18 cellular contexts compared by ENCODE assay signal in genomic region chr19:47618771-47619170, GRCh38. TPM values are rescaled to one million over a fixed set of nuclear protein-coding genes. Genes with fewer than 3 reads are reported as not detected.
DNase-seq lines count a peak whose midpoint lies in the region; ATAC-seq, FAIRE-seq and TF ChIP-seq lines count a peak whose summit lies in the region.
"Had no signal": no experiment of that assay in that cellular context is flagged by ENCODE, and none has a peak within 500 bp of the region (broad histone marks: within the 10 kb centered on the region; RNA-seq: fewer than 3 reads in every experiment).

No MANE protein-coding gene starts in this region.

- no peak overlapping the region for H3K23ac ChIP-seq in H9 (ENCODE audit: insufficient read length, low read depth, low read length)

- H3K27ac ChIP-seq in H9 (ENCODE audit: insufficient read length, low read depth, low read length): no peak overlapping the region
- H3K27ac ChIP-seq in right atrium auricular region: peak overlapping the region; percentile 81 to 83
- H3K27ac ChIP-seq: colonic mucosa, neural progenitor cell had no signal

- H3T11ph ChIP-seq in H9 (ENCODE audit: low read length): no peak overlapping the region

- H2BK20ac ChIP-seq in H9 (ENCODE audit: low read depth, low read length, poor library complexity, severe bottlenecking): no peak overlapping the region

- no peak for DNase-seq in H9
- DNase-seq in cardiac fibroblast (ENCODE audit: low read depth in 2 of 2): peak; percentile 32 to 46
- peak; percentile 77 for DNase-seq in right atrium auricular region (ENCODE audit: low spot score)
- DNase-seq in sciatic nerve (ENCODE audit: low spot score): no peak
- no peak for DNase-seq in chondrocyte (ENCODE audit: low spot score)
- DNase-seq in GM19239 (ENCODE audit: insufficient read length, low spot score): no peak
- DNase-seq in HK-2 (ENCODE audit: unreplicated experiment): no peak
- DNase-seq: activated CD8-positive, alpha-beta T cell treated with anti-CD3 and anti-CD28 coated beads for 36 hours; activated gamma-delta T cell treated with Interleukin-2 at 50 U/mL for 16 hours; AML-193; colonic mucosa; EL; T-helper 9 cell had no signal

- no peak overlapping the region for H3K18ac ChIP-seq in H9 (ENCODE audit: insufficient read length, low read depth, low read length)

- intact Hi-C loops in sciatic nerve (cut with DNase I): no loop called here

- H3K4me1 ChIP-seq in H9 (ENCODE audit: insufficient read depth, low read length) (peaks cover 12% of the 10 kb centered on the region; the same call in 1 of the 2 replicates), right atrium auricular region (peaks cover 0 to 54% of the 10 kb centered on the region in 2 donors)
- H3K4me1 ChIP-seq: colonic mucosa had no signal

- H2AK5ac ChIP-seq in H9 (ENCODE audit: insufficient read length, low read length): no peak overlapping the region

- H4K20me1 ChIP-seq in H9 (ENCODE audit: control insufficient read depth, insufficient read depth, insufficient read length): no peaks in the 10 kb centered on the region

- no peak overlapping the region for H3K14ac ChIP-seq in H9 (ENCODE audit: insufficient read depth, low read length)

- ATAC-seq in sciatic nerve (peak; percentile 34), HG03571 (IDR thresholded peaks at IDR 0.05; ENCODE audit: unreplicated experiment) (no peak)
- ATAC-seq: activated CD8-positive, alpha-beta T cell treated with anti-CD3 and anti-CD28 coated beads for 36 hours had no signal

- H3K4me3 ChIP-seq in cardiac fibroblast (replicated peaks in 1 of 2; ENCODE audit: low read depth in 2 of 2, low read length in 2 of 2) (no peak overlapping the region), right atrium auricular region (no peak overlapping the region)
- H3K4me3 ChIP-seq: colonic mucosa, neural progenitor cell had no signal

- H2BK5ac ChIP-seq in H9 (ENCODE audit: insufficient read length, low read length): no peak overlapping the region

- H3K9me3 Mint-ChIP-seq in H9 (no peaks in the 10 kb centered on the region), chondrocyte (ENCODE audit: low read depth) (no peaks in the 10 kb centered on the region)
- H3K9me3 Mint-ChIP-seq: activated CD8-positive, alpha-beta T cell treated with anti-CD3 and anti-CD28 coated beads for 36 hours; neural progenitor cell had no signal

- H2BK120ac ChIP-seq in H9 (ENCODE audit: low read depth, low read length, poor library complexity, severe bottlenecking): no peak overlapping the region

- no peaks in the 10 kb centered on the region for H3K36me3 ChIP-seq in right atrium auricular region
- H3K36me3 ChIP-seq: colonic mucosa, neural progenitor cell had no signal

- H2BK15ac ChIP-seq in H9 (ENCODE audit: low read depth, low read length): no peak overlapping the region

- H3K27me3 ChIP-seq in H9 (ENCODE audit: insufficient read depth, low read length) (no peaks in the 10 kb centered on the region), right atrium auricular region (no peaks in the 10 kb centered on the region)
- H3K27me3 ChIP-seq: colonic mucosa, neural progenitor cell had no signal

- no peak overlapping the region for H2AFZ ChIP-seq in H9 (ENCODE audit: low read length)
- H2AFZ ChIP-seq: neural progenitor cell had no signal

- no peaks in the 10 kb centered on the region for H3K23me2 ChIP-seq in H9 (ENCODE audit: insufficient read length, low read depth, low read length, poor library complexity, severe bottlenecking)

- peaks cover 39% of the 10 kb centered on the region; the same call in 1 of the 2 replicates for H3K79me2 ChIP-seq in H9 (ENCODE audit: insufficient read depth, low read length)

- H3K4me1 Mint-ChIP-seq in H9 (peaks cover 53 to 61% of the 10 kb centered on the region in 2 experiments), chondrocyte (ENCODE audit: low read depth) (peaks cover 22% of the 10 kb centered on the region)

- H3K9ac ChIP-seq in H9 (ENCODE audit: extremely low read depth, insufficient read length, low read length): no peak overlapping the region

- peaks cover 3% of the 10 kb centered on the region for H3K79me1 ChIP-seq in H9 (ENCODE audit: insufficient read depth, low read depth, low read length, poor library complexity, severe bottlenecking)

- no peak overlapping the region for H2BK12ac ChIP-seq in H9 (ENCODE audit: insufficient read length, low read depth, low read length)

- no CpG with 5 or more reads among the region's 14 CpGs for WGBS in H9 (ENCODE audit: extremely low coverage, insufficient read length, low lambda C conversion rate)

- no peak overlapping the region for H3K56ac ChIP-seq in H9 (ENCODE audit: insufficient read length, low read depth, low read length)

- H3K4ac ChIP-seq in H9 (ENCODE audit: low read depth, low read length): no peak overlapping the region

- no peak overlapping the region for H3K4me2 ChIP-seq in H9 (ENCODE audit: insufficient read depth, insufficient read length, low read length)

- no peak overlapping the region for H4K8ac ChIP-seq in H9 (replicated peaks; ENCODE audit: insufficient read length, low read depth, low read length)

- H3K9me3 ChIP-seq in H9 (ENCODE audit: control insufficient read depth, low read depth, low read length) (no peaks in the 10 kb centered on the region), right atrium auricular region (no peaks in the 10 kb centered on the region)
- H3K9me3 ChIP-seq: colonic mucosa had no signal

- no peak overlapping the region for H3K4me3 Mint-ChIP-seq in H9
- no peak overlapping the region for H3K4me3 Mint-ChIP-seq in chondrocyte (ENCODE audit: unreplicated experiment)
- H3K4me3 Mint-ChIP-seq: activated CD8-positive, alpha-beta T cell treated with anti-CD3 and anti-CD28 coated beads for 36 hours; neural progenitor cell had no signal

- H3K27ac Mint-ChIP-seq in H9: peak overlapping the region in 2 of 3 experiments; percentile 54 to 86; a peak in 4 of 7 replicates
- no peak overlapping the region for H3K27ac Mint-ChIP-seq in chondrocyte (ENCODE audit: unreplicated experiment)
- H3K27ac Mint-ChIP-seq: activated CD8-positive, alpha-beta T cell treated with anti-CD3 and anti-CD28 coated beads for 36 hours had no signal

- TF ChIP-seq CTCF in H9 (conservative IDR thresholded peaks at IDR 0.05) (no peak), cardiac fibroblast (IDR thresholded peaks at IDR 0.05; ENCODE audit: low read depth, low read length) (no peak), right atrium auricular region (IDR thresholded peaks at IDR 0.05) (peak in 1 of 2 donors; percentile 16), chondrocyte (IDR thresholded peaks at IDR 0.05) (no peak)

- H4K91ac ChIP-seq in H9 (ENCODE audit: insufficient read length, low read depth, low read length): no peak overlapping the region

- no peaks in the 10 kb centered on the region for H3K27me3 Mint-ChIP-seq in H9 (ENCODE audit: low read depth)
- no peaks in the 10 kb centered on the region for H3K27me3 Mint-ChIP-seq in chondrocyte (ENCODE audit: low read depth)
- H3K27me3 Mint-ChIP-seq: activated CD8-positive, alpha-beta T cell treated with anti-CD3 and anti-CD28 coated beads for 36 hours had no signal

- FAIRE-seq in GM19239 (lab: Jason Lieb, UNC): no peak
- FAIRE-seq: frontal cortex, GM18507, keratinocyte had no signal

- H4K5ac ChIP-seq in H9 (ENCODE audit: insufficient read length, low read depth, low read length): no peak overlapping the region

- H3K36me3 Mint-ChIP-seq in H9 (ENCODE audit: insufficient read depth in 1 of 3, low read depth in 3 of 3): peaks cover 5 to 14% (median 10%) of the 10 kb centered on the region in 3 experiments
- H3K36me3 Mint-ChIP-seq in chondrocyte (ENCODE audit: low read depth): peaks cover 2% of the 10 kb centered on the region

RNA-seq across cellular contexts. Expression of gene BICRA, which starts 9.8 kb away (rescaled TPM):
- total RNA-seq in H9 (2021): 26.8 and 29.3 TPM in 2 replicates
- total RNA-seq in right atrium auricular region: 10 to 100 TPM in 1 of 2 donors, 1 to 10 TPM in 1; 7.0 to 12.6 TPM
- 23.9 TPM for total RNA-seq in sciatic nerve
- total RNA-seq in chondrocyte: 13.2 to 14.4 TPM (median 13.4 TPM) in 3 replicates

RNA-seq across cellular contexts. Expression of gene ZNF541, which starts 45.8 kb away (rescaled TPM):
- total RNA-seq in H9 (2021) (not detected in 2 replicates), right atrium auricular region (under 1 TPM in 1 of 2 donors, not detected in 1; 0.20 TPM), sciatic nerve (0.71 TPM), chondrocyte (not detected in 3 replicates)

Comparison
In these comparisons a context has a peak if more than half of its experiments do, and no peak if none do; other contexts are left out.
1. DNase-seq: peak in cardiac fibroblast (2 of 2) and right atrium auricular region (single experiment); none in H9 (single experiment), sciatic nerve (single experiment), chondrocyte (single experiment), GM19239 (single experiment) and HK-2 (single experiment).